8 cellular contexts compared by ENCODE assay signal in the genomic region with DNA sequence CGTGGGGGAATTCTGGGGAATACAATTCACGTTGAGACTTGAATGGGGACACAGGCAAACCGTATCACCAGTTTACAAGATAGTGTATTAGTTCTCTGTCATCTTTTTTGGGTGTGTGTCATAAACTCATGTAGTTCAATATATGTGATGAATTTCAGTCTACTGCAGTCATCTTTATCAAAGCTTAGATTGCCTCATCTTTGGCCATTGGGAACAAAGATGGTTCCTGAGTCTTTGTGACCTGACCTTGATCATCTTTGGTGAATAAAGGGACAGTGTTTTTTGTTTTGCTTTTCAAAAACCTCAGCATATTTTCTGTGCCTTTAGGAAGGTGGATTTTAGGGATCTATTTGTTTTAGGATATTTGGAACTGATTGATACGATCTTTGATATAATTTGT.
"Had no signal": no experiment of that assay in that cellular context is flagged by ENCODE, and none has a peak within 500 bp of the region (broad histone marks: within the 10 kb centered on the region; RNA-seq: fewer than 3 reads in every experiment).

No MANE protein-coding gene starts in this region.

- H3K9me3 Mint-ChIP-seq: H9, IgD-negative memory B cell had no signal

- FAIRE-seq: H1, HTR-8/SVneo had no signal

- H3K27me3 Mint-ChIP-seq: IgD-negative memory B cell had no signal

- H3K4me3 ChIP-seq: GM23248 had no signal

- H3K27ac ChIP-seq: GM23248, KMS-11 had no signal

- H3K4me3 Mint-ChIP-seq: IgD-negative memory B cell had no signal

- DNase-seq: GM23248, H9, HCEC 1CT, KBM-7 had no signal

- H3K27ac Mint-ChIP-seq: IgD-negative memory B cell had no signal
